In the genomic region with DNA sequence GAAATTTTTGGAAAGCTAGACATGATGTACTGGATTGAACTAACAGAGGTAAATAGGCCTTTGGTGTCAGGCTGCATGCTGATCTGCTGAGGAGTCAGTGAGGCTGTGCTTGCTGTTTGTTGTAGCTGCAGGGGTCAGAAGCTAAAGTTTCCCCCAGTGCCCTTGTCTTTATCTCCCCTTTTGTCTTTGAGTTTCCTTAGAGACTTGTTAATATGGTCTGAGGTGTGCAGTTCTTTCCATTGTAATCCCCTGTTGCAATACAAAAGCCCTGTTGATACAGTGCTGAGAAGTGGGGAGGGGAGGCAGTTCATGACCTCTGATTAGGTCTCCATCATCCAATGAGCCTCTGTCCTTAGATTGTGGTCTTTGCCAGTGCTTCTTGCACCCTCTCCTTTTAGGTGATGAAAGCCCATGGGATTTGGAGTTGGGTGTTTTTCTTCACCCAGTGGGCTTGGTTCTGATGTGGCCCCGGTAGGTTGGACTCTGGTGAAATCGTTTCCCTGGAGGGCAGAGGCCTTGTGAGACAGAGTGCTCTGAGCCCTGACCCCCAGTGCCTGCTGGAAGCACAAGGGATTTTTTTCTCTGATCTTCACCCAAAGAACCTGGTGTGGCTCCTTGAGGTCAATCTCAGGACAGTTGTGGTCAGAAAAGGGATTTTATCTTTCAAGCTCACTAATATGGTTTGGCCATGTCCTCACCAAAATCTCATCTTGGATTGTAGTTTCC, we compare ENCODE assay signal across 29 cellular contexts.
"Had no signal": no experiment of that assay in that cellular context is flagged by ENCODE, and none has a peak within 500 bp of the region (broad histone marks: within the 10 kb centered on the region; RNA-seq: fewer than 3 reads in every experiment).

No MANE protein-coding gene starts in this region.

- H3K27me3 ChIP-seq: foreskin keratinocyte, gastroesophageal sphincter, hepatocyte, right atrium auricular region, stomach, thyroid gland, vagina had no signal

- H3K4me3 Mint-ChIP-seq: memory B cell; mesothelial cell of epicardium; naive B cell; natural killer cell treated with Interleukin-12 subunit alpha and Interleukin-12 subunit beta and Interleukin-15 and Interleukin-18, amount 100 ng/mL, for 72 hours; neural crest cell; stimulated activated effector memory CD8-positive, alpha-beta T cell treated with anti-CD3 and anti-CD28 coated beads, Interleukin-12 subunit alpha, Interleukin-12 subunit beta, amount 100 ng/mL, for 72 hours had no signal

- H3K36me3 ChIP-seq: gastroesophageal sphincter, heart left ventricle, prostate gland, right atrium auricular region, stomach, thyroid gland, vagina had no signal

- H3K4me3 ChIP-seq: dorsolateral prefrontal cortex, gastroesophageal sphincter, heart left ventricle, hepatocyte, lung, mucosa of descending colon, prostate gland, right atrium auricular region, smooth muscle cell, stomach, thyroid gland, vagina had no signal

- H3K4me1 Mint-ChIP-seq: mesothelial cell of epicardium, naive B cell had no signal

- H3K27ac ChIP-seq: dorsolateral prefrontal cortex, epithelial cell of prostate, foreskin keratinocyte, gastroesophageal sphincter, heart left ventricle, hepatocyte, parathyroid adenoma, prostate gland, right atrium auricular region, stomach, thyroid gland, vagina had no signal

- H3K9ac ChIP-seq: parathyroid adenoma had no signal

- H3K4me1 ChIP-seq: foreskin keratinocyte, gastroesophageal sphincter, heart left ventricle, parathyroid adenoma, prostate gland, right atrium auricular region, stomach, thyroid gland, vagina had no signal

- H3K27ac Mint-ChIP-seq: memory B cell; mesothelial cell of epicardium; natural killer cell treated with Interleukin-12 subunit alpha and Interleukin-12 subunit beta and Interleukin-15 and Interleukin-18, amount 100 ng/mL, for 72 hours; stimulated activated effector memory CD8-positive, alpha-beta T cell treated with anti-CD3 and anti-CD28 coated beads, Interleukin-12 subunit alpha, Interleukin-12 subunit beta, amount 100 ng/mL, for 72 hours had no signal

- DNase-seq: dorsolateral prefrontal cortex; effector CD4-positive, alpha-beta T cell; foreskin keratinocyte; heart left ventricle; mucosa of descending colon; naive B cell; stimulated activated CD4-positive, alpha-beta T cell treated with anti-CD3 and anti-CD28 coated beads, Interleukin-12 subunit alpha, Interleukin-12 subunit beta, amount 100 ng/mL, for 4 hours; stimulated activated CD4-positive, alpha-beta T cell treated with anti-CD3 and anti-CD28 coated beads, Interleukin-1b, Interleukin-23, amount 100 ng/mL, for 48 hours; stimulated activated CD4-positive, alpha-beta T cell treated with anti-CD3 and anti-CD28 coated beads, Interleukin-4, amount 100 ng/mL, for 1 hour; stimulated activated naive CD4-positive, alpha-beta T cell treated with Interleukin-2 at 50 U/mL for 16 hours; stomach; thyroid gland; trophoblast cell had no signal

- H3K9me3 Mint-ChIP-seq: stimulated activated effector memory CD8-positive, alpha-beta T cell treated with anti-CD3 and anti-CD28 coated beads, Interleukin-12 subunit alpha, Interleukin-12 subunit beta, amount 100 ng/mL, for 72 hours had no signal

- H3K36me3 Mint-ChIP-seq: memory B cell; mesothelial cell of epicardium; naive B cell; natural killer cell treated with Interleukin-12 subunit alpha and Interleukin-12 subunit beta and Interleukin-15 and Interleukin-18, amount 100 ng/mL, for 72 hours; stimulated activated effector memory CD8-positive, alpha-beta T cell treated with anti-CD3 and anti-CD28 coated beads, Interleukin-12 subunit alpha, Interleukin-12 subunit beta, amount 100 ng/mL, for 72 hours had no signal

- ATAC-seq: esophagus mucosa; foreskin keratinocyte; gastroesophageal sphincter; heart left ventricle; mucosa of descending colon; natural killer cell treated with Interleukin-12 subunit alpha and Interleukin-12 subunit beta and Interleukin-15 and Interleukin-18, amount 100 ng/mL, for 72 hours; sciatic nerve; stimulated activated effector memory CD8-positive, alpha-beta T cell treated with anti-CD3 and anti-CD28 coated beads, Interleukin-12 subunit alpha, Interleukin-12 subunit beta, amount 100 ng/mL, for 72 hours had no signal

- H3K9me3 ChIP-seq: gastroesophageal sphincter, heart left ventricle, mucosa of descending colon, prostate gland, right atrium auricular region, stomach, thyroid gland, vagina had no signal
